ENCODE assay signal across 21 cellular contexts in genomic region chr9:127993721-127994120, GRCh38.
"Had no signal": no experiment of that assay in that cellular context is flagged by ENCODE, and none has a peak within 500 bp of the region (broad histone marks: within the 10 kb centered on the region; RNA-seq: fewer than 3 reads in every experiment).

No MANE protein-coding gene starts in this region.

- H3K27ac ChIP-seq: RWPE1 had no signal

- H3K9ac ChIP-seq: SK-N-SH had no signal

- H3K4me2 ChIP-seq: SK-N-SH had no signal

- DNase-seq: Karpas-422, KG1, MG63, NCI-H1092, NCI-H1105 treated with DMSO at 0.1 percent for 48 hours, NCI-H1417 treated with DMSO at 0.1 percent for 48 hours, NCI-H146, NCI-H1694 treated with DMSO at 0.1 percent for 48 hours, NCI-H2029, NCI-H2081 treated with DMSO at 0.1 percent for 48 hours, NCI-H2171, NCI-H226, NCI-H446, NCI-H510A, NCI-H524 treated with DMSO at 0.1 percent for 48 hours, NCI-H69, NCI-H774, SHP77, SK-N-SH, SW 1271 had no signal

- H3K27me3 ChIP-seq: MG63 had no signal

- H3K4me3 ChIP-seq: MG63 had no signal
